ENCODE assay signal across 8 cellular contexts in genomic region chr2:238240761-238241711, GRCh38. TPM values are rescaled to one million over a fixed set of nuclear protein-coding genes. Genes with fewer than 3 reads are reported as not detected.
DNase-seq lines count a peak whose midpoint lies in the region; ATAC-seq and TF ChIP-seq lines count a peak whose summit lies in the region.

No MANE protein-coding gene starts in this region.

- H3K4ac ChIP-seq in trophoblast cell (ENCODE audit: low read depth, low read length) = no peak overlapping the region

- H2BK12ac ChIP-seq in trophoblast cell (ENCODE audit: low read length) = no peak overlapping the region

- ATAC-seq in HG02798 (IDR thresholded peaks at IDR 0.05; ENCODE audit: poor library complexity, unreplicated experiment) (no peak), GM21786 (IDR thresholded peaks at IDR 0.05; ENCODE audit: unreplicated experiment) (no peak), HG03457 (IDR thresholded peaks at IDR 0.05; ENCODE audit: unreplicated experiment) (no peak)

- H3K9ac ChIP-seq in MM.1S (ENCODE audit: low read length) (peak overlapping the region; percentile 59; the same call in 1 of the 2 replicates), fibroblast of lung (ENCODE audit: insufficient read depth, low read length) (no peak overlapping the region), trophoblast cell (ENCODE audit: low read length) (no peak overlapping the region)

- H3K4me3 ChIP-seq in MM.1S (ENCODE audit: low read length) (peak overlapping the region; percentile 72; the same call in 1 of the 2 replicates), fibroblast of lung (replicated peaks in 1 of 4; ENCODE audit: control extremely low read depth in 1 of 4, insufficient read depth in 1 of 4, low read depth in 3 of 4, low read length in 4 of 4) (no peak overlapping the region), trophoblast cell (ENCODE audit: low read depth, low read length) (no peak overlapping the region)

- H4K20me1 ChIP-seq in MM.1S (ENCODE audit: insufficient read depth, low read length) (no peaks in the 10 kb centered on the region), fibroblast of lung (ENCODE audit: control insufficient read depth, extremely low read depth, insufficient read depth, low read length) (no peaks in the 10 kb centered on the region)

- H4K91ac ChIP-seq in trophoblast cell (ENCODE audit: low read depth, low read length) = no peak overlapping the region

- H4K8ac ChIP-seq in trophoblast cell (ENCODE audit: low read depth, low read length) = no peak overlapping the region

- peak; percentile 91 for DNase-seq in DMS79 (lab: John Stamatoyannopoulos, UW)
- DNase-seq in MM.1S = peak; percentile 91
- peak; percentile 81 for DNase-seq in RPMI8226
- peak; percentile 33 to 34 for DNase-seq in fibroblast of lung (ENCODE audit: low read depth in 2 of 2)
- DNase-seq in trophoblast cell = peak; percentile 11 to 45

- H3K9me2 ChIP-seq in MM.1S (replicated peaks; ENCODE audit: insufficient read depth, low read length) = no peaks in the 10 kb centered on the region

- peak overlapping the region; percentile 83 for H3K4me2 ChIP-seq in MM.1S (ENCODE audit: low read depth, low read length)
- H3K4me2 ChIP-seq in fibroblast of lung (ENCODE audit: extremely low read depth, insufficient read depth, low read length) = no peak overlapping the region
- peak overlapping the region; percentile 87 for H3K4me2 ChIP-seq in trophoblast cell (ENCODE audit: low read length)

- H3K36me3 ChIP-seq in MM.1S (replicated peaks; ENCODE audit: insufficient read depth, low read length) (no peaks in the 10 kb centered on the region), fibroblast of lung (ENCODE audit: control insufficient read depth, insufficient read depth, low read length) (no peaks in the 10 kb centered on the region), trophoblast cell (ENCODE audit: control insufficient read depth in 1 of 2, insufficient read depth in 2 of 2, low read length in 2 of 2) (no peaks in the 10 kb centered on the region)

- no peak for TF ChIP-seq CTCF in MM.1S (IDR thresholded peaks at IDR 0.05; ENCODE audit: low read length)
- TF ChIP-seq CTCF in fibroblast of lung (conservative IDR thresholded peaks at IDR 0.05 in 1 of 2, IDR thresholded peaks at IDR 0.05 in 1 of 2; ENCODE audit: low read depth in 1 of 2, low read length in 2 of 2) = no peak

- H2BK120ac ChIP-seq in trophoblast cell (ENCODE audit: insufficient read depth, low read length, poor library complexity) = no peak overlapping the region

- H2AFZ ChIP-seq in MM.1S (ENCODE audit: low read length) (0 out of 2 replicates have a peak overlapping the region, but pooled peaks have one; percentile 30), fibroblast of lung (ENCODE audit: low read length) (no peak overlapping the region), trophoblast cell (ENCODE audit: insufficient read depth, low read length, poor library complexity) (no peak overlapping the region)

- H3K9me3 ChIP-seq in MM.1S (replicated peaks; ENCODE audit: insufficient read depth, low read length) (no peaks in the 10 kb centered on the region), fibroblast of lung (ENCODE audit: control insufficient read depth, insufficient read depth, low read depth, low read length) (no peaks in the 10 kb centered on the region), trophoblast cell (ENCODE audit: insufficient read depth, low read depth, low read length) (peaks cover 4% of the 10 kb centered on the region)

- no peak overlapping the region for H4K12ac ChIP-seq in trophoblast cell (ENCODE audit: low read depth, low read length)

- H3K14ac ChIP-seq in trophoblast cell (ENCODE audit: low read length) = no peak overlapping the region

- H3K27ac ChIP-seq in MM.1S (ENCODE audit: low read length) (peak overlapping the region; percentile 73; the same call in 1 of the 2 replicates), fibroblast of lung (ENCODE audit: insufficient read depth, low read length) (no peak overlapping the region), trophoblast cell (ENCODE audit: low read depth, low read length) (no peak overlapping the region)

- H3K79me1 ChIP-seq in trophoblast cell (ENCODE audit: low read length) = peaks cover 3% of the 10 kb centered on the region

- H3K79me2 ChIP-seq in MM.1S (ENCODE audit: low read length) (peaks cover 7% of the 10 kb centered on the region; the same call in 1 of the 2 replicates), fibroblast of lung (ENCODE audit: control insufficient read depth, insufficient read depth, low read length) (no peaks in the 10 kb centered on the region), trophoblast cell (ENCODE audit: control insufficient read depth, insufficient read depth, low read length, poor library complexity) (peaks cover 2% of the 10 kb centered on the region)

- H3K23ac ChIP-seq in trophoblast cell (ENCODE audit: low read length) = no peak overlapping the region

- H3K27me3 ChIP-seq in MM.1S (replicated peaks; ENCODE audit: insufficient read depth, low read length) = no peaks in the 10 kb centered on the region; the same call in 1 of the 2 replicates
- peaks cover 23% of the 10 kb centered on the region for H3K27me3 ChIP-seq in fibroblast of lung (ENCODE audit: control insufficient read depth, insufficient read depth, low read length)
- H3K27me3 ChIP-seq in trophoblast cell (ENCODE audit: insufficient read depth, low read length) = peaks cover 29% of the 10 kb centered on the region

- no CpG with 5 or more reads among the region's 71 CpGs for WGBS in trophoblast cell (ENCODE audit: extremely low coverage, insufficient coverage, insufficient read length)

- H3K4me1 ChIP-seq in MM.1S (ENCODE audit: low read length) (peaks cover 9% of the 10 kb centered on the region), fibroblast of lung (ENCODE audit: control insufficient read depth, extremely low read depth, insufficient read depth, low read length) (peaks cover 2% of the 10 kb centered on the region), trophoblast cell (ENCODE audit: control insufficient read depth in 1 of 2, insufficient read depth in 2 of 2, low read length in 2 of 2) (peaks cover 0 to 13% of the 10 kb centered on the region in 2 experiments)

- H3K18ac ChIP-seq in trophoblast cell (ENCODE audit: low read length) = no peak overlapping the region

- H2AK5ac ChIP-seq in trophoblast cell (ENCODE audit: low read length) = no peak overlapping the region

- no peak overlapping the region for H2BK5ac ChIP-seq in trophoblast cell (ENCODE audit: low read depth, low read length, poor library complexity)

- peaks cover 17% of the 10 kb centered on the region; the same call in 1 of the 2 replicates for H3F3A ChIP-seq in MM.1S (ENCODE audit: insufficient read depth, low read length)

RNA-seq across cellular contexts. Expression of gene HES6, which starts 1.2 kb away (rescaled TPM):
- total RNA-seq in fibroblast of lung = 3.6 and 4.1 TPM in 2 replicates
- 0.82 and 0.91 TPM in 2 replicates for polyA plus RNA-seq in fibroblast of lung
- polyA plus RNA-seq in fibroblast of lung (2012) = 1.9 TPM in 2 replicates
- polyA minus RNA-seq in fibroblast of lung (ENCODE audit: low replicate concordance) = 0.63 TPM in 1 of 2 replicates, not detected in the other
- polyA plus RNA-seq in trophoblast cell (2013) = 4.2 and 4.3 TPM in 2 replicates

RNA-seq across cellular contexts. Expression of gene ILKAP, which starts 37.5 kb away (rescaled TPM):
- total RNA-seq in fibroblast of lung = 24.9 and 27.9 TPM in 2 replicates
- 31.3 and 34.6 TPM in 2 replicates for polyA plus RNA-seq in fibroblast of lung
- 22.2 and 32.0 TPM in 2 replicates for polyA plus RNA-seq in fibroblast of lung (2012)
- 2.5 and 15.7 TPM in 2 replicates for polyA minus RNA-seq in fibroblast of lung (ENCODE audit: low replicate concordance)
- polyA plus RNA-seq in trophoblast cell (2013) = 20.9 and 21.5 TPM in 2 replicates

RNA-seq across cellular contexts. Expression of gene PER2, which starts 47.4 kb away (rescaled TPM):
- total RNA-seq in fibroblast of lung = 2.1 and 4.6 TPM in 2 replicates
- 1.9 and 2.6 TPM in 2 replicates for polyA plus RNA-seq in fibroblast of lung
- polyA plus RNA-seq in fibroblast of lung (2012) = 1.7 and 2.4 TPM in 2 replicates
- polyA minus RNA-seq in fibroblast of lung (ENCODE audit: low replicate concordance) = 3.8 and 17.2 TPM in 2 replicates
- polyA plus RNA-seq in trophoblast cell (2013) = 2.0 and 2.2 TPM in 2 replicates

Comparison
In these comparisons a context has a peak if more than half of its experiments do, and no peak if none do; other contexts are left out.
1. DNase-seq: peak in every context shown above with its lines; median percentile 91 in DMS79; 91 in MM.1S; 81 in RPMI8226; 34 in fibroblast of lung; 28 in trophoblast cell.